ENCODE assay signal across 31 cellular contexts in the genomic region with DNA sequence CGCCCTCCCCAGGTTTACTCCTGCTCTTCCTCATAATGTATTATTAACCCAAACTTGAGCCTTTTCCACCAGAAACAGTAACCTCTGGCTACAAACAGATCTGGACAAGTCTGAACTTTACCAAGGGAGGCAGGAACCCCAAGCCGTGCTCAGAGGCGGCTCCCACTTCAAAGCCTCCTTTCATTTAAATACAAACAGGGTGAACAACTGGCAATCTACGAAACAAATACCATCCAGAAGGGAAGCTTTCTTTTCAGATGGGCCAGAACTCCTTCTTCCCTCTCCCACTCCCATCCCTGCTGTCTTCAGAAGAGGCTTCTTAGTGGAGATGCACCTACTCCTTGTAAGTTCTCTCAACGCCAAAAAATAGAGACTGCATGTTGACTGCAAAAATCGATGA. TPM values are rescaled to one million over a fixed set of nuclear protein-coding genes. Genes with fewer than 3 reads are reported as not detected.
"Had no signal": no experiment of that assay in that cellular context is flagged by ENCODE, and none has a peak within 500 bp of the region (broad histone marks: within the 10 kb centered on the region; RNA-seq: fewer than 3 reads in every experiment).

No MANE protein-coding gene starts in this region.

- H3K36me3 ChIP-seq: ascending aorta, brain microvascular endothelial cell, esophagus muscularis mucosa, heart right ventricle, right atrium auricular region, upper lobe of right lung had no signal

- H3K27ac Mint-ChIP-seq: activated naive CD4-positive, alpha-beta T cell treated with anti-CD3 and anti-CD28 coated beads, Interleukin-2, amount 10 ng/mL, durations not matched to agents 7 days and 5 days; activated naive CD8-positive, alpha-beta T cell treated with anti-CD3 and anti-CD28 coated beads, Interleukin-2, amount 10 ng/mL, durations not matched to agents 7 days and 5 days; effector memory CD8-positive, alpha-beta T cell; stimulated activated memory B cell treated with anti-CD40 and anti-IgM and Interleukin-4, amounts not matched to agents 10 μg/mL and 1 μg/mL and 100 μg/mL, for 72 hours; stimulated activated naive CD8-positive, alpha-beta T cell treated with anti-CD3 and anti-CD28 coated beads, Interleukin-15, amount 100 ng/mL, for 72 hours; T-cell; T-helper 2 cell treated with Interferon-gamma antibody and Interleukin-4, amounts not matched to agents 5 μg/mL and 100 μg/mL, for 36 hours had no signal

- H3K9me3 Mint-ChIP-seq: activated naive CD4-positive, alpha-beta T cell treated with anti-CD3 and anti-CD28 coated beads, Interleukin-2, amount 10 ng/mL, durations not matched to agents 7 days and 5 days; activated naive CD8-positive, alpha-beta T cell treated with anti-CD3 and anti-CD28 coated beads, Interleukin-2, amount 10 ng/mL, durations not matched to agents 7 days and 5 days; stimulated activated naive CD8-positive, alpha-beta T cell treated with anti-CD3 and anti-CD28 coated beads, Interleukin-15, amount 100 ng/mL, for 72 hours; T-cell; T-helper 2 cell treated with Interferon-gamma antibody and Interleukin-4, amounts not matched to agents 5 μg/mL and 100 μg/mL, for 36 hours had no signal

- H3K4me3 Mint-ChIP-seq: activated naive CD4-positive, alpha-beta T cell treated with anti-CD3 and anti-CD28 coated beads, Interleukin-2, amount 10 ng/mL, durations not matched to agents 7 days and 5 days; activated naive CD8-positive, alpha-beta T cell treated with anti-CD3 and anti-CD28 coated beads, Interleukin-2, amount 10 ng/mL, durations not matched to agents 7 days and 5 days; effector memory CD8-positive, alpha-beta T cell; stimulated activated memory B cell treated with anti-CD40 and anti-IgM and Interleukin-4, amounts not matched to agents 10 μg/mL and 1 μg/mL and 100 μg/mL, for 72 hours; stimulated activated naive CD8-positive, alpha-beta T cell treated with anti-CD3 and anti-CD28 coated beads, Interleukin-15, amount 100 ng/mL, for 72 hours; T-helper 2 cell treated with Interferon-gamma antibody and Interleukin-4, amounts not matched to agents 5 μg/mL and 100 μg/mL, for 36 hours had no signal

- DNase-seq: activated CD4-positive, alpha-beta T cell treated with anti-CD3 and anti-CD28 coated beads for 48 hours; activated CD4-positive, alpha-beta T cell treated with anti-CD3 and anti-CD28 coated beads, Interleukin-2, amount 50 U/mL, for 48 hours; activated CD8-positive, alpha-beta memory T cell treated with anti-CD3 and anti-CD28 coated beads for 24 hours; activated gamma-delta T cell; activated naive CD4-positive, alpha-beta T cell treated with anti-CD3 and anti-CD28 coated beads, Interleukin-2, amount 10 ng/mL, durations not matched to agents 7 days and 5 days; activated naive CD8-positive, alpha-beta T cell treated with anti-CD3 and anti-CD28 coated beads, Interleukin-2, amount 10 ng/mL, durations not matched to agents 7 days and 5 days; activated T-cell treated with anti-CD3 and anti-CD28 coated beads, Interleukin-2, amount 50 U/mL, for 1 hour; brain microvascular endothelial cell; caudate nucleus; cortex of kidney; effector memory CD8-positive, alpha-beta T cell; foreskin melanocyte; heart right ventricle; left cardiac atrium; left ventricle myocardium superior; occipital lobe; stimulated activated CD4-positive, alpha-beta T cell treated with anti-CD3 and anti-CD28 coated beads, Interleukin-1b, Interleukin-23, amount 100 ng/mL, for 48 hours; stimulated activated CD4-positive, alpha-beta T cell treated with anti-CD3 and anti-CD28 coated beads, Interleukin-4, amount 100 ng/mL, for 4 hours; stimulated activated CD8-positive, alpha-beta memory T cell treated with anti-CD3 and anti-CD28 coated beads, Interleukin-4, amount 100 ng/mL, for 48 hours; stimulated activated naive CD8-positive, alpha-beta T cell treated with anti-CD3 and anti-CD28 coated beads, Interleukin-15, amount 100 ng/mL, for 72 hours; substantia nigra; T-cell; upper lobe of right lung had no signal

- H3K4me3 ChIP-seq: ascending aorta, esophagus muscularis mucosa, heart right ventricle, right atrium auricular region, smooth muscle cell, upper lobe of right lung had no signal

- H3K27me3 ChIP-seq: ascending aorta, brain microvascular endothelial cell, esophagus muscularis mucosa, right atrium auricular region, upper lobe of right lung had no signal

- H3K4me1 ChIP-seq: ascending aorta, heart right ventricle, parathyroid adenoma, upper lobe of right lung had no signal

- H3K9me3 ChIP-seq: ascending aorta, esophagus muscularis mucosa, heart right ventricle, right atrium auricular region, upper lobe of right lung had no signal

- H3K36me3 Mint-ChIP-seq: activated naive CD4-positive, alpha-beta T cell treated with anti-CD3 and anti-CD28 coated beads, Interleukin-2, amount 10 ng/mL, durations not matched to agents 7 days and 5 days; activated naive CD8-positive, alpha-beta T cell treated with anti-CD3 and anti-CD28 coated beads, Interleukin-2, amount 10 ng/mL, durations not matched to agents 7 days and 5 days; stimulated activated memory B cell treated with anti-CD40 and anti-IgM and Interleukin-4, amounts not matched to agents 10 μg/mL and 1 μg/mL and 100 μg/mL, for 72 hours; T-cell had no signal

- H3K27ac ChIP-seq: ascending aorta, brain microvascular endothelial cell, esophagus muscularis mucosa, heart right ventricle, parathyroid adenoma, right atrium auricular region, upper lobe of right lung had no signal

- ATAC-seq: effector memory CD8-positive, alpha-beta T cell; heart right ventricle; left cardiac atrium; left ventricle myocardium superior; stimulated activated memory B cell treated with anti-CD40 and anti-IgM and Interleukin-4, amounts not matched to agents 10 μg/mL and 1 μg/mL and 100 μg/mL, for 72 hours; stimulated activated naive CD8-positive, alpha-beta T cell treated with anti-CD3 and anti-CD28 coated beads, Interleukin-15, amount 100 ng/mL, for 72 hours; T-cell; upper lobe of right lung had no signal

RNA-seq across cellular contexts. Expression of gene GPC4, which starts 2.1 kb away (rescaled TPM):
- total RNA-seq: activated naive CD8-positive, alpha-beta T cell treated with anti-CD3 and anti-CD28 coated beads, Interleukin-2, amount 10 ng/mL, durations not matched to agents 7 days and 5 days; pulmonary artery endothelial cell had no signal
